9 cellular contexts compared by ENCODE assay signal in the genomic region with DNA sequence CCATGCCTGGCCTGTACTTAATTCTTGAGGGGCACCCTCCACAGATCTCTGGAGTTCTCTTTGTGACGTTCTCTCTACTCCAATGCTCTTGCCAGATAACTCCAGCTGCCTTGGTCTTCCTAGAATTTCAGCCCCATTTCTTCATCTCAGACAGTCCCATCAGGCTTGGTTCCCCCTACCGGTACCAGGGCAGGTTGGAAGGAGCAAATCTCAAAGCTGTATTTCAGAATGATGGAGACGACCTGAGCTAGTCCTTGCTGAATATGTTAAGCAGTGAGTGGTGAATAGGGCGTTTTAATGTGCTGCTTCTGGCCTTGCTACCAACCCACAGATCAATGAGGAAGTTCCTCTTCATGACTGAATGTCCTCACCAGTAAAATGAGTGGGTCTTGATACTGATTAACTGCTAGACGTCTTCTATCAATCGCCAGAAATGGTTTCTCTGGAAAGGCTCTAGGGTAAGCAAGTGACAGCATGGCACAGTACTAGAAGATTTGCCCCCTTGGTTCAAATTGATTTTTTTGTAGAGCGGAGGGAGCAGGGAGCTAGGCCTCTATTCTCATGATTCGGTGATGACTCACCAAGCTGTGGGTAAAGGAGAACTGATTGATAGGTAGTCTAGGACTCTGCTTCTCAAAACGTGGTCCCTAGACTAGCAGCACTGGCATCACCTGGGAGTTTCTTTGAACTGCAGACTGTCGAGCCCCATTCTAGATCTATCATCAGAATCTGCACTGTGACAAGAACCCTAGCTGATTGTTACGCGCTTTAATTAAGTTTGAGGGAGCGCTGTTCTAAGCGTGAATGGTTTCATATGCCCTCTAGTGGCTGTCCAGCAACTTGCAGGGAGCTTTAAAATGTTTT.
A peak's percentile ranks its signal among the peaks of the same experiment; 100 is the strongest.
DNase-seq lines count a peak whose midpoint lies in the region; ATAC-seq, FAIRE-seq and TF ChIP-seq lines count a peak whose summit lies in the region.
"Had no signal": no experiment of that assay in that cellular context is flagged by ENCODE, and none has a peak within 500 bp of the region (broad histone marks: within the 10 kb centered on the region; RNA-seq: fewer than 3 reads in every experiment).

No MANE protein-coding gene starts in this region.

- no peaks in the 10 kb centered on the region for H3F3A ChIP-seq in OCI-LY1 (ENCODE audit: insufficient read depth, low read length)

- peak; percentile 95 for TF ChIP-seq CTCF in OCI-LY1 (IDR thresholded peaks at IDR 0.05; ENCODE audit: low read length)
- TF ChIP-seq CTCF in fibroblast of villous mesenchyme (IDR thresholded peaks at IDR 0.05; ENCODE audit: insufficient read depth, low read depth, low read length): peak; percentile 93

- no peaks in the 10 kb centered on the region for H3K4me1 ChIP-seq in OCI-LY1 (ENCODE audit: insufficient read depth, low read length, severe bottlenecking)

- no peaks in the 10 kb centered on the region for H3K27me3 ChIP-seq in OCI-LY1 (ENCODE audit: insufficient read depth, low read length)

- H3K36me3 ChIP-seq in OCI-LY1 (ENCODE audit: insufficient read depth, low read length): no peaks in the 10 kb centered on the region

- no peaks in the 10 kb centered on the region for H3K9me2 ChIP-seq in OCI-LY1 (ENCODE audit: low read depth, low read length)

- DNase-seq in NCI-H1092 treated with DMSO at 0.1 percent for 48 hours (lab: John Stamatoyannopoulos, UW) (peak; percentile 20), NCI-H1092 (lab: John Stamatoyannopoulos, UW) (no peak), activated T-cell treated with anti-CD3 and anti-CD28 coated beads for 48 hours (ENCODE audit: low read depth) (peak; percentile 30), fibroblast of villous mesenchyme (ENCODE audit: low read depth) (peak; percentile 64), nucleus accumbens (lab: John Stamatoyannopoulos, UW) (peak in 32 of 56 donors; percentile 7 to 68 (median 23)), urothelium cell line (ENCODE audit: low spot score) (peak; percentile 78)

- no peaks in the 10 kb centered on the region for H3K9me3 ChIP-seq in OCI-LY1 (ENCODE audit: low read length)

- FAIRE-seq in urothelium cell line (lab: Jason Lieb, UNC): no peak
- FAIRE-seq: endometrium had no signal

- H4K20me1 ChIP-seq in OCI-LY1 (ENCODE audit: insufficient read depth, low read length): no peaks in the 10 kb centered on the region

- H2AFZ ChIP-seq in OCI-LY1 (ENCODE audit: low read length): no peak overlapping the region

- H3K79me2 ChIP-seq in OCI-LY1 (ENCODE audit: insufficient read depth, low read length): no peaks in the 10 kb centered on the region

- no peak overlapping the region for H3K9ac ChIP-seq in OCI-LY1 (ENCODE audit: low read length)

- H3K4me2 ChIP-seq in OCI-LY1 (ENCODE audit: low read length): no peak overlapping the region

- H3K27ac ChIP-seq in OCI-LY1 (ENCODE audit: low read depth, low read length, poor library complexity, severe bottlenecking): no peak overlapping the region

- H3K4me3 ChIP-seq in OCI-LY1 (ENCODE audit: low read depth, low read length, poor library complexity, severe bottlenecking): no peak overlapping the region
- no peak overlapping the region for H3K4me3 ChIP-seq in fibroblast of villous mesenchyme (ENCODE audit: low read depth, low read length)

- ATAC-seq in HG02870 (IDR thresholded peaks at IDR 0.05; ENCODE audit: unreplicated experiment): peak; percentile 67
